6 cellular contexts compared by ENCODE assay signal in genomic region chr12:53230971-53231858, GRCh38. TPM values are rescaled to one million over a fixed set of nuclear protein-coding genes. Genes with fewer than 3 reads are reported as not detected.
DNase-seq lines count a peak whose midpoint lies in the region; ATAC-seq and TF ChIP-seq lines count a peak whose summit lies in the region.

No MANE protein-coding gene starts in this region.

- no peaks in the 10 kb centered on the region for H3K27me3 ChIP-seq in testis

- peaks cover 48% of the 10 kb centered on the region for H3K4me1 Mint-ChIP-seq in T-helper 1 cell treated with Interleukin-12 subunit alpha and Interleukin-12 subunit beta and Interleukin-4 antibody, amounts not matched to agents 30 μg/mL and 1 μg/mL, for 36 hours (ENCODE audit: low read depth)
- H3K4me1 Mint-ChIP-seq in glutamatergic neuron (ENCODE audit: low read depth, unreplicated experiment) = peaks cover 20% of the 10 kb centered on the region

- peak overlapping the region; percentile 59 to 79 for H3K27ac ChIP-seq in testis

- no peak overlapping the region for H3K27ac Mint-ChIP-seq in T-helper 1 cell treated with Interleukin-12 subunit alpha and Interleukin-12 subunit beta and Interleukin-4 antibody, amounts not matched to agents 30 μg/mL and 1 μg/mL, for 36 hours
- no peak overlapping the region for H3K27ac Mint-ChIP-seq in glutamatergic neuron (ENCODE audit: unreplicated experiment)

- TF ChIP-seq CTCF in glutamatergic neuron (IDR thresholded peaks at IDR 0.05; ENCODE audit: partially characterized antibody, unreplicated experiment) (no peak), testis (IDR thresholded peaks at IDR 0.05) (no peak)

- H3K4me1 ChIP-seq in testis = peaks cover 27% of the 10 kb centered on the region

- no peaks in the 10 kb centered on the region for H3K9me3 Mint-ChIP-seq in T-helper 1 cell treated with Interleukin-12 subunit alpha and Interleukin-12 subunit beta and Interleukin-4 antibody, amounts not matched to agents 30 μg/mL and 1 μg/mL, for 36 hours
- H3K9me3 Mint-ChIP-seq in glutamatergic neuron (ENCODE audit: unreplicated experiment) = peaks cover 5% of the 10 kb centered on the region

- peaks cover 4% of the 10 kb centered on the region for H3K36me3 Mint-ChIP-seq in T-helper 1 cell treated with Interleukin-12 subunit alpha and Interleukin-12 subunit beta and Interleukin-4 antibody, amounts not matched to agents 30 μg/mL and 1 μg/mL, for 36 hours (ENCODE audit: low read depth)
- H3K36me3 Mint-ChIP-seq in glutamatergic neuron (ENCODE audit: unreplicated experiment) = no peaks in the 10 kb centered on the region

- peak overlapping the region; percentile 55 to 77 for H3K4me3 ChIP-seq in testis

- H3K36me3 ChIP-seq in testis (ENCODE audit: low read depth, missing control alignments) = no peaks in the 10 kb centered on the region

- DNase-seq in T-helper 1 cell = no peak
- DNase-seq in glutamatergic neuron = no peak
- no peak for DNase-seq in testis
- no peak for DNase-seq in iPS-NIHi11 (ENCODE audit: low spot score)

- intact Hi-C loops in testis (cut with DNase I; ENCODE audit: low total_unique reads) = no loop called here

- TF ChIP-seq POLR2A in testis (IDR thresholded peaks at IDR 0.05) = no peak

- no peak for ATAC-seq in GM21576 (IDR thresholded peaks at IDR 0.05; ENCODE audit: unreplicated experiment)

- peak overlapping the region; percentile 67 for H3K4me3 Mint-ChIP-seq in T-helper 1 cell treated with Interleukin-12 subunit alpha and Interleukin-12 subunit beta and Interleukin-4 antibody, amounts not matched to agents 30 μg/mL and 1 μg/mL, for 36 hours
- H3K4me3 Mint-ChIP-seq in glutamatergic neuron (ENCODE audit: unreplicated experiment) = peak overlapping the region; percentile 25

- WGBS in testis, 2 donors = 29 to 38% methylated on average over 16 to 19 of the region's 19 CpGs

- no peaks in the 10 kb centered on the region for H3K27me3 Mint-ChIP-seq in T-helper 1 cell treated with Interleukin-12 subunit alpha and Interleukin-12 subunit beta and Interleukin-4 antibody, amounts not matched to agents 30 μg/mL and 1 μg/mL, for 36 hours (ENCODE audit: low read depth)
- H3K27me3 Mint-ChIP-seq in glutamatergic neuron (ENCODE audit: unreplicated experiment) = peaks cover 22% of the 10 kb centered on the region

- no peaks in the 10 kb centered on the region for H3K9me3 ChIP-seq in testis

RNA-seq across cellular contexts. Expression of gene RARG, which starts 0.8 kb away (rescaled TPM):
- total RNA-seq in glutamatergic neuron (ENCODE audit: unreplicated experiment) (0.27 TPM), testis (10 to 100 TPM; 12.1 to 12.5 TPM)
- polyA plus RNA-seq in testis (ENCODE audit: insufficient read depth, low read depth, low replicate concordance) = 13.6 TPM

RNA-seq across cellular contexts. Expression of gene ITGB7, which starts 24.2 kb away (rescaled TPM):
- total RNA-seq in glutamatergic neuron (ENCODE audit: unreplicated experiment) (not detected), testis (1 to 10 TPM in 1 of 2 donors, under 1 TPM in 1; 0.24 to 1.2 TPM)
- polyA plus RNA-seq in testis (ENCODE audit: insufficient read depth, low read depth, low replicate concordance) = 3.7 TPM

RNA-seq across cellular contexts. Expression of gene ESPL1, which starts 36.9 kb away (rescaled TPM):
- 5.1 TPM for total RNA-seq in glutamatergic neuron (ENCODE audit: unreplicated experiment)
- total RNA-seq in testis = 10 to 100 TPM; 16.5 to 24.5 TPM
- 30.5 TPM for polyA plus RNA-seq in testis (ENCODE audit: insufficient read depth, low read depth, low replicate concordance)

RNA-seq across cellular contexts. Expression of gene CSAD, which starts 50.5 kb away (rescaled TPM):
- 34.5 TPM for total RNA-seq in glutamatergic neuron (ENCODE audit: unreplicated experiment)
- total RNA-seq in testis = 10 to 100 TPM; 73.9 to 93.7 TPM
- 34.9 TPM for polyA plus RNA-seq in testis (ENCODE audit: insufficient read depth, low read depth, low replicate concordance)

RNA-seq across cellular contexts. Expression of gene ZNF740, which starts 50.7 kb away (rescaled TPM):
- total RNA-seq in glutamatergic neuron (ENCODE audit: unreplicated experiment) = 38.2 TPM
- 10 to 100 TPM; 19.8 to 27.2 TPM for total RNA-seq in testis
- 15.6 TPM for polyA plus RNA-seq in testis (ENCODE audit: insufficient read depth, low read depth, low replicate concordance)

Comparison
In these comparisons a context has a peak if more than half of its experiments do, and no peak if none do; other contexts are left out.
1. RNA of gene RARG, which starts 0.8 kb away (total RNA-seq): 12.1 to 12.5 TPM in testis; 0.27 TPM in glutamatergic neuron (single experiment); every median in the first group is over 10 times any median in the second.